Comparison of ENCODE assay signal across 11 cellular contexts in genomic region chr17:50264263-50265113, GRCh38. TPM values are rescaled to one million over a fixed set of nuclear protein-coding genes. Genes with fewer than 3 reads are reported as not detected.
DNase-seq lines count a peak whose midpoint lies in the region; ATAC-seq and TF ChIP-seq lines count a peak whose summit lies in the region.
"Had no signal": no experiment of that assay in that cellular context is flagged by ENCODE, and none has a peak within 500 bp of the region (broad histone marks: within the 10 kb centered on the region; RNA-seq: fewer than 3 reads in every experiment).

No MANE protein-coding gene starts in this region.

- peaks cover 64% of the 10 kb centered on the region for H3K4me1 ChIP-seq in GM23248 (ENCODE audit: insufficient read depth)
- peaks cover 49 to 51% of the 10 kb centered on the region in 2 experiments; a peak in 3 of 4 replicates for H3K4me1 ChIP-seq in SK-N-SH (ENCODE audit: control insufficient read depth in 1 of 2, insufficient read depth in 2 of 2, low read depth in 1 of 2, low read length in 1 of 2)
- H3K4me1 ChIP-seq in spleen, result peaks cover 0 to 9% (median 0%) of the 10 kb centered on the region in 6 donors
- peaks cover 17% of the 10 kb centered on the region for H3K4me1 ChIP-seq in prostate gland (replicated peaks)

- POLR2A ChIA-PET in SK-N-SH (lab: Yijun Ruan, JAX), result interaction anchor here (1.9 kb wide), 1 partner anchor 55 kb away, joined by 6 read pairs; no protein-coding TSS in a partner anchor

- no peak overlapping the region for H3K27ac Mint-ChIP-seq in natural killer cell
- H3K27ac Mint-ChIP-seq: activated naive CD8-positive, alpha-beta T cell had no signal

- ATAC-seq in natural killer cell, result no peak

- 13 to 14% methylated on average over 19 to 23 of the region's 23 CpGs for WGBS in GM23248 (ENCODE audit: low coverage in 1 of 2, low lambda C conversion rate in 2 of 2, missing lambda C conversion rate in 2 of 2), 2 experiments
- WGBS in SK-N-SH (ENCODE audit: low lambda C conversion rate), result 73% methylated on average over 22 of the region's 23 CpGs
- 71 to 84% (median 81%) methylated on average over 20 to 23 of the region's 23 CpGs for WGBS in spleen, 5 donors
- 55% methylated on average over 23 of the region's 23 CpGs for WGBS in prostate gland

- peaks cover 0 to 10% of the 10 kb centered on the region in 2 donors for H3K4me1 Mint-ChIP-seq in natural killer cell

- H3K36me3 Mint-ChIP-seq in natural killer cell, result no peaks in the 10 kb centered on the region
- H3K36me3 Mint-ChIP-seq: activated naive CD8-positive, alpha-beta T cell had no signal

- intact Hi-C loops in spleen (cut with DNase I; ENCODE audit: low total_unique reads), result no loop called here
- intact Hi-C loops in natural killer cell (cut with micrococcal nuclease), result no loop called here
- intact Hi-C loops in prostate gland (cut with DNase I), result no loop called here

- H3K27ac ChIP-seq in GM23248 (peak overlapping the region; percentile 37; the same call in 1 of the 2 replicates), SK-N-SH (ENCODE audit: low read depth in 2 of 2, low read length in 1 of 2) (peak overlapping the region; percentile 8 to 15; a peak in 2 of 4 replicates), spleen (no peak overlapping the region), prostate gland (no peak overlapping the region)

- H3K79me2 ChIP-seq in GM23248 (ENCODE audit: insufficient read depth), result peaks cover 38% of the 10 kb centered on the region
- no peaks in the 10 kb centered on the region for H3K79me2 ChIP-seq in SK-N-SH (ENCODE audit: insufficient read depth)

- H3K27me3 Mint-ChIP-seq in natural killer cell (ENCODE audit: low read depth in 2 of 2), result peaks cover 9 to 22% of the 10 kb centered on the region in 2 donors

- no peak for TF ChIP-seq RAD21 in SK-N-SH (IDR thresholded peaks at IDR 0.05; ENCODE audit: low read length)

- no peaks in the 10 kb centered on the region for H3K9me3 Mint-ChIP-seq in natural killer cell

- TF ChIP-seq POLR2A in spleen (IDR thresholded peaks at IDR 0.05) (no peak), prostate gland (IDR thresholded peaks at IDR 0.05) (no peak)

- in situ Hi-C loops in GM23248 (cut with MboI), result no loop called here

- peaks cover 2% of the 10 kb centered on the region for H3F3A ChIP-seq in GM23248 (ENCODE audit: insufficient read depth)
- H3F3A ChIP-seq in SK-N-SH (replicated peaks; ENCODE audit: insufficient read depth), result peaks cover 17% of the 10 kb centered on the region

- H3K9me3 ChIP-seq in GM23248 (ENCODE audit: low read depth) (no peaks in the 10 kb centered on the region), SK-N-SH (no peaks in the 10 kb centered on the region), iPS-18c (ENCODE audit: control insufficient read depth, insufficient read depth, low read length) (no peaks in the 10 kb centered on the region), spleen (no peaks in the 10 kb centered on the region), prostate gland (no peaks in the 10 kb centered on the region)
- H3K9me3 ChIP-seq: stomach had no signal

- H3K4me2 ChIP-seq in GM23248 (ENCODE audit: unreplicated experiment), result peak overlapping the region; percentile 75
- peak overlapping the region; percentile 92 for H3K4me2 ChIP-seq in SK-N-SH

- H4K20me1 ChIP-seq in GM23248 (ENCODE audit: insufficient read depth) (no peaks in the 10 kb centered on the region), SK-N-SH (ENCODE audit: insufficient read depth) (no peaks in the 10 kb centered on the region)

- DNase-seq in GM23248, result peak; percentile 85
- DNase-seq in SK-N-SH, result peak; percentile 67
- DNase-seq in spleen, result peak; percentile 65
- DNase-seq in NCI-H1048 (lab: John Stamatoyannopoulos, UW), result no peak
- DNase-seq in natural killer cell, result no peak
- no peak for DNase-seq in AML-193 (lab: John Stamatoyannopoulos, UW)
- no peak for DNase-seq in prostate gland (ENCODE audit: low spot score)

- H3K27me3 ChIP-seq in GM23248 (replicated peaks; ENCODE audit: insufficient read depth) (no peaks in the 10 kb centered on the region), SK-N-SH (ENCODE audit: insufficient read depth) (no peaks in the 10 kb centered on the region), spleen (replicated peaks in 1 of 7) (peaks cover 0 to 34% (median 0%) of the 10 kb centered on the region in 7 donors), prostate gland (replicated peaks; ENCODE audit: insufficient read depth) (no peaks in the 10 kb centered on the region)
- H3K27me3 ChIP-seq: stomach had no signal

- no peak overlapping the region for H3K4me3 Mint-ChIP-seq in natural killer cell
- H3K4me3 Mint-ChIP-seq: activated naive CD8-positive, alpha-beta T cell had no signal

- H3K4me3 ChIP-seq in GM23248 (peak overlapping the region; percentile 54), SK-N-SH (ENCODE audit: low read depth in 2 of 2, low read length in 1 of 2) (no peak overlapping the region), iPS-18c (ENCODE audit: insufficient read depth, low read depth, low read length) (peak overlapping the region; percentile 28), spleen (no peak overlapping the region), prostate gland (no peak overlapping the region)
- H3K4me3 ChIP-seq: stomach had no signal

- no peak for TF ChIP-seq EP300 in SK-N-SH (IDR thresholded peaks at IDR 0.05; ENCODE audit: borderline replicate concordance in 1 of 2, low read depth in 1 of 2, low read length in 1 of 2)

- H3K36me3 ChIP-seq in GM23248 (ENCODE audit: low read depth) (no peaks in the 10 kb centered on the region), SK-N-SH (replicated peaks in 1 of 2; ENCODE audit: control insufficient read depth in 1 of 2, insufficient read depth in 2 of 2, low read length in 1 of 2) (no peaks in the 10 kb centered on the region), spleen (no peaks in the 10 kb centered on the region), prostate gland (no peaks in the 10 kb centered on the region)
- H3K36me3 ChIP-seq: stomach had no signal

- peak overlapping the region; percentile 66 for H3K9ac ChIP-seq in GM23248
- peak overlapping the region; percentile 17; the same call in 1 of the 2 replicates for H3K9ac ChIP-seq in SK-N-SH

- no peak for TF ChIP-seq CTCF in SK-N-SH (IDR thresholded peaks at IDR 0.05)
- no peak for TF ChIP-seq CTCF in spleen (IDR thresholded peaks at IDR 0.05 in 8 of 11, conservative IDR thresholded peaks at IDR 0.05 in 3 of 11)
- TF ChIP-seq CTCF in natural killer cell (IDR thresholded peaks at IDR 0.05), result no peak
- TF ChIP-seq CTCF in prostate gland (IDR thresholded peaks at IDR 0.05), result no peak

- H2AFZ ChIP-seq in GM23248 (peak overlapping the region; percentile 10), SK-N-SH (ENCODE audit: low read depth) (no peak overlapping the region)

- H3K9me2 ChIP-seq in GM23248 (ENCODE audit: insufficient read depth), result no peaks in the 10 kb centered on the region
- H3K9me2 ChIP-seq in SK-N-SH, result no peaks in the 10 kb centered on the region

- CTCF ChIA-PET in SK-N-SH (lab: Yijun Ruan, JAX), result interaction anchor here (0.9 to 53.3 kb wide), 13 partner anchors 7 to 170 kb away, joined by 3 to 2150 read pairs (median 4); partner anchors contain the start of genes COL1A1 and TMEM92

TF ChIP-seq in SK-N-SH, 30 proteins besides CTCF, POLR2A, EP300 and RAD21:
- TF ChIP-seq FOXM1 (IDR thresholded peaks at IDR 0.05; ENCODE audit: low read depth), result no peak
- TF ChIP-seq POLR2AphosphoS5 (IDR thresholded peaks at IDR 0.05; ENCODE audit: low read depth, low read length), result peak; percentile 29; the same call in 1 of the 2 replicates
- TF ChIP-seq YY1 (IDR thresholded peaks at IDR 0.05; ENCODE audit: low read depth), result no peak
- peak; percentile 12; the same call in 1 of the 2 replicates for TF ChIP-seq TCF12 (IDR thresholded peaks at IDR 0.05)
- TF ChIP-seq TEAD4 (IDR thresholded peaks at IDR 0.05; ENCODE audit: borderline replicate concordance, insufficient read depth), result no peak
- peak; percentile 55; the same call in 1 of the 2 replicates for TF ChIP-seq FOSL2 (IDR thresholded peaks at IDR 0.05; ENCODE audit: borderline replicate concordance, low read depth)
TF ChIP-seq in SK-N-SH: peak in this region for 3.

RNA-seq across cellular contexts. Expression of gene TMEM92, which starts 9.8 kb away (rescaled TPM):
- 0.32 TPM in 1 of 2 replicates, not detected in the other for total RNA-seq in GM23248 (2014; rRNA removed; shearing (Covaris generic))
- polyA plus RNA-seq in GM23248 (2016; fragmentation: Nextera tagmentation; extraction: Ambion mirVana) (0.61 TPM in 1 of 2 replicates, not detected in the other), SK-N-SH (2012; rRNA removed) (0.28 and 0.46 TPM in 2 replicates), spleen (under 1 TPM in 1 of 3 donors, not detected in 2; 0.06 TPM)
- polyA plus RNA-seq in SK-N-SH (2012; cell fraction: cytosol; rRNA removed), result 0.06 and 0.16 TPM in 2 replicates
- polyA plus RNA-seq in SK-N-SH (2012; cell fraction: nucleus; rRNA removed), result 0.15 and 0.20 TPM in 2 replicates
- total RNA-seq in spleen (under 1 TPM in 2 of 7 donors, not detected in 5; 0.44 to 0.49 TPM), natural killer cell (not detected), prostate gland (under 1 TPM; 0.91 to 0.96 TPM)
- total RNA-seq: lung microvascular endothelial cell had no signal

Comparison
In these comparisons a context has a peak if more than half of its experiments do, and no peak if none do; other contexts are left out.
1. DNase-seq: peak in GM23248 (single experiment), SK-N-SH (single experiment) and spleen (single experiment); none in NCI-H1048 (single experiment), natural killer cell (single experiment), AML-193 (0 of 2) and prostate gland (single experiment).
2. H3K27ac ChIP-seq: peak in GM23248 (single experiment) and SK-N-SH (2 of 2); none in spleen (0 of 8) and prostate gland (0 of 2).
3. H3K4me3 ChIP-seq: peak in GM23248 (single experiment) and iPS-18c (single experiment); none in SK-N-SH (0 of 2), spleen (0 of 8) and prostate gland (0 of 2).